1 cellular context compared by ENCODE assay signal in genomic region chr21:45405819-45406762, GRCh38.
A peak's percentile ranks its signal among the peaks of the same experiment; 100 is the strongest.
TF ChIP-seq lines count a peak whose summit lies in the region.

No MANE protein-coding gene starts in this region.

TF ChIP-seq in GM12878, 131 proteins besides CTCF, POLR2A, EP300 and RAD21:
- peak; percentile 68 for TF ChIP-seq SUZ12 (IDR thresholded peaks at IDR 0.05; ENCODE audit: unreplicated experiment)
- TF ChIP-seq, protein P1, sequence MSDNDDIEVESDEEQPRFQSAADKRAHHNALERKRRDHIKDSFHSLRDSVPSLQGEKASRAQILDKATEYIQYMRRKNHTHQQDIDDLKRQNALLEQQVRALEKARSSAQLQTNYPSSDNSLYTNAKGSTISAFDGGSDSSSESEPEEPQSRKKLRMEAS (IDR thresholded peaks at IDR 0.05; ENCODE audit: low read depth, low read length) = no peak
